ENCODE assay signal across 28 cellular contexts in genomic region chr20:33362898-33363297, GRCh38.
"Had no signal": no experiment of that assay in that cellular context is flagged by ENCODE, and none has a peak within 500 bp of the region (broad histone marks: within the 10 kb centered on the region; RNA-seq: fewer than 3 reads in every experiment).

No MANE protein-coding gene starts in this region.

- H3K9me3 Mint-ChIP-seq: endodermal cell; naive thymus-derived CD4-positive, alpha-beta T cell; nephron; neural progenitor cell; stimulated activated memory B cell treated with anti-CD40 and anti-IgM and Interleukin-4, amounts not matched to agents 10 μg/mL and 1 μg/mL and 100 μg/mL, for 72 hours; type B pancreatic cell had no signal

- H2AFZ ChIP-seq: hepatocyte, neural progenitor cell had no signal

- H3K4me1 Mint-ChIP-seq: nephron; neural progenitor cell; stimulated activated memory B cell treated with anti-CD40 and anti-IgM and Interleukin-4, amounts not matched to agents 10 μg/mL and 1 μg/mL and 100 μg/mL, for 72 hours had no signal

- H3K27ac Mint-ChIP-seq: endodermal cell; nephron; neural progenitor cell; stimulated activated memory B cell treated with anti-CD40 and anti-IgM and Interleukin-4, amounts not matched to agents 10 μg/mL and 1 μg/mL and 100 μg/mL, for 72 hours; type B pancreatic cell had no signal

- H3K9me3 ChIP-seq: esophagus muscularis mucosa, gastroesophageal sphincter, heart left ventricle, left lung, prostate gland, right atrium auricular region, sigmoid colon, spleen, testis, tibial artery had no signal

- H3K4me1 ChIP-seq: esophagus muscularis mucosa, foreskin keratinocyte, gastroesophageal sphincter, left lung, neural progenitor cell, prostate gland, sigmoid colon, spleen, testis, tibial artery had no signal

- ATAC-seq: foreskin keratinocyte; gastroesophageal sphincter; heart left ventricle; left cardiac atrium; left lung; naive thymus-derived CD4-positive, alpha-beta T cell; stimulated activated memory B cell treated with anti-CD40 and anti-IgM and Interleukin-4, amounts not matched to agents 10 μg/mL and 1 μg/mL and 100 μg/mL, for 72 hours; stimulated activated naive CD8-positive, alpha-beta T cell treated with anti-CD3 and anti-CD28 coated beads, Interleukin-15, Interleukin-2, amounts not matched to agents 100 U/mL and 50 U/mL, for 24 hours had no signal

- DNase-seq: effector CD8-positive, alpha-beta T cell; endodermal cell; heart left ventricle; left cardiac atrium; left lung; mesendoderm; midbrain; naive thymus-derived CD4-positive, alpha-beta T cell; nucleus accumbens; sigmoid colon; spleen; stimulated activated CD4-positive, alpha-beta T cell treated with anti-CD3 and anti-CD28 coated beads, Interleukin-4, amount 100 ng/mL, for 4 hours; stimulated activated naive CD8-positive, alpha-beta T cell treated with anti-CD3 and anti-CD28 coated beads, Interleukin-15, Interleukin-2, amounts not matched to agents 100 U/mL and 50 U/mL, for 24 hours; substantia nigra; testis; tibial artery had no signal

- H3K27me3 ChIP-seq: esophagus muscularis mucosa, foreskin keratinocyte, gastroesophageal sphincter, heart left ventricle, hepatocyte, left lung, neural progenitor cell, right atrium auricular region, sigmoid colon, spleen, testis, tibial artery had no signal

- H3K4me3 Mint-ChIP-seq: endodermal cell; naive thymus-derived CD4-positive, alpha-beta T cell; nephron; neural progenitor cell; stimulated activated memory B cell treated with anti-CD40 and anti-IgM and Interleukin-4, amounts not matched to agents 10 μg/mL and 1 μg/mL and 100 μg/mL, for 72 hours; type B pancreatic cell had no signal

- H3K27ac ChIP-seq: esophagus muscularis mucosa, foreskin keratinocyte, gastroesophageal sphincter, heart left ventricle, hepatocyte, left lung, neural progenitor cell, prostate gland, right atrium auricular region, sigmoid colon, spleen, testis, tibial artery had no signal

- H3K9ac ChIP-seq: neural progenitor cell had no signal

- H3K4me3 ChIP-seq: esophagus muscularis mucosa, gastroesophageal sphincter, heart left ventricle, hepatocyte, left lung, neural progenitor cell, prostate gland, right atrium auricular region, sigmoid colon, spleen, testis, tibial artery had no signal

- H3K79me2 ChIP-seq: hepatocyte had no signal

- H3K4me2 ChIP-seq: hepatocyte, neural progenitor cell had no signal

- H3K27me3 Mint-ChIP-seq: naive thymus-derived CD4-positive, alpha-beta T cell; stimulated activated memory B cell treated with anti-CD40 and anti-IgM and Interleukin-4, amounts not matched to agents 10 μg/mL and 1 μg/mL and 100 μg/mL, for 72 hours; type B pancreatic cell had no signal

- FAIRE-seq: colon, islet of Langerhans had no signal
